Comparison of ENCODE assay signal across 8 cellular contexts in the genomic region with DNA sequence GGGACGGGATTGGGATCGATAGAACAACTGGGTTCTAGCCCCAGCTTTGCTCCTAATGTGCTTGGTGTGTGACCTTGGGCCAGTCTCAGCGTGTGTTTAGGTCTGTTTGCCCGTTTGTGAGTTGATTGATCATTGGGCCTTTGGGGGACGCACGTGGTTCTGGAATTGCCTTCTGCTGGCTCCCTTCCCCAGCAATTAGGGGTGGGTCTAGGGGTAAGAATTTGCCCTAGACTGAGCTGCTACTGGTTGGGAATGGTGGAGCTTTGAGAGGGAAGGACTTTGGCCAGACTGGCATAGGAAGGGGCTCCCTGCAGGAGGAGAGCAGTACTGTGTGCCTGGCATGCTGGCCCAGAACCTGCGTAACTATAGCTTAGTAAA.
DNase-seq lines count a peak whose midpoint lies in the region; ATAC-seq and TF ChIP-seq lines count a peak whose summit lies in the region.

No MANE protein-coding gene starts in this region.

- H3K9me3 Mint-ChIP-seq in stimulated activated naive CD8-positive, alpha-beta T cell treated with anti-CD3 and anti-CD28 coated beads, Interleukin-15, Interleukin-2, amounts not matched to agents 100 ng/mL and 50 ng/mL, for 24 hours, result no peaks in the 10 kb centered on the region
- H3K9me3 Mint-ChIP-seq in nephron, result no peaks in the 10 kb centered on the region

- peak overlapping the region; percentile 37 for H3K4me3 Mint-ChIP-seq in stimulated activated naive CD8-positive, alpha-beta T cell treated with anti-CD3 and anti-CD28 coated beads, Interleukin-15, Interleukin-2, amounts not matched to agents 100 ng/mL and 50 ng/mL, for 24 hours
- peak overlapping the region; percentile 79 to 88 (median 82) for H3K4me3 Mint-ChIP-seq in nephron

- TF ChIP-seq CTCF in coronary artery (IDR thresholded peaks at IDR 0.05) (no peak), nephron (IDR thresholded peaks at IDR 0.05; ENCODE audit: unreplicated experiment in 3 of 3) (no peak)

- peak overlapping the region in 1 of 2 donors; percentile 86 for H3K27ac ChIP-seq in coronary artery

- no peak for ATAC-seq in stimulated activated naive CD8-positive, alpha-beta T cell treated with anti-CD3 and anti-CD28 coated beads, Interleukin-15, Interleukin-2, amounts not matched to agents 100 U/mL and 50 U/mL, for 24 hours
- ATAC-seq in HG03045 (IDR thresholded peaks at IDR 0.05; ENCODE audit: unreplicated experiment) (no peak), GM21786 (IDR thresholded peaks at IDR 0.05; ENCODE audit: unreplicated experiment) (no peak), HG03175 (IDR thresholded peaks at IDR 0.05; ENCODE audit: unreplicated experiment) (no peak)

- peaks cover 35% of the 10 kb centered on the region for H3K27me3 Mint-ChIP-seq in stimulated activated naive CD8-positive, alpha-beta T cell treated with anti-CD3 and anti-CD28 coated beads, Interleukin-15, Interleukin-2, amounts not matched to agents 100 ng/mL and 50 ng/mL, for 24 hours
- peaks cover 78% of the 10 kb centered on the region for H3K27me3 Mint-ChIP-seq in nephron (ENCODE audit: low read depth)

- H3K4me1 Mint-ChIP-seq in stimulated activated naive CD8-positive, alpha-beta T cell treated with anti-CD3 and anti-CD28 coated beads, Interleukin-15, Interleukin-2, amounts not matched to agents 100 ng/mL and 50 ng/mL, for 24 hours (ENCODE audit: low read depth), result peaks cover 32% of the 10 kb centered on the region
- H3K4me1 Mint-ChIP-seq in nephron, result peaks cover 16% of the 10 kb centered on the region

- H3K4me3 ChIP-seq in coronary artery, result peak overlapping the region; percentile 69

- no peak overlapping the region for H3K27ac Mint-ChIP-seq in stimulated activated naive CD8-positive, alpha-beta T cell treated with anti-CD3 and anti-CD28 coated beads, Interleukin-15, Interleukin-2, amounts not matched to agents 100 ng/mL and 50 ng/mL, for 24 hours
- H3K27ac Mint-ChIP-seq in nephron, result peak overlapping the region in 2 of 3 experiments; percentile 1 to 6

- H3K36me3 Mint-ChIP-seq in stimulated activated naive CD8-positive, alpha-beta T cell treated with anti-CD3 and anti-CD28 coated beads, Interleukin-15, Interleukin-2, amounts not matched to agents 100 ng/mL and 50 ng/mL, for 24 hours (ENCODE audit: low read depth), result no peaks in the 10 kb centered on the region
- no peaks in the 10 kb centered on the region for H3K36me3 Mint-ChIP-seq in nephron (ENCODE audit: low read depth)

- DNase-seq in stimulated activated naive CD8-positive, alpha-beta T cell treated with anti-CD3 and anti-CD28 coated beads, Interleukin-15, Interleukin-2, amounts not matched to agents 100 U/mL and 50 U/mL, for 24 hours, result no peak
- DNase-seq in coronary artery (ENCODE audit: low spot score), result no peak
- no peak for DNase-seq in CD1c-positive myeloid dendritic cell (ENCODE audit: extremely low spot score)
